ENCODE assay signal across 20 cellular contexts in genomic region chr16:2337431-2338296, GRCh38. TPM values are rescaled to one million over a fixed set of nuclear protein-coding genes. Genes with fewer than 3 reads are reported as not detected.
DNase-seq lines count a peak whose midpoint lies in the region; ATAC-seq and TF ChIP-seq lines count a peak whose summit lies in the region.
"Had no signal": no experiment of that assay in that cellular context is flagged by ENCODE, and none has a peak within 500 bp of the region (broad histone marks: within the 10 kb centered on the region; RNA-seq: fewer than 3 reads in every experiment).

No MANE protein-coding gene starts in this region.

- H3K9me2 ChIP-seq in neural cell (ENCODE audit: insufficient read depth, low read length): no peaks in the 10 kb centered on the region

- no peaks in the 10 kb centered on the region for H3F3A ChIP-seq in neural cell (ENCODE audit: insufficient read depth, low read length, poor library complexity, severe bottlenecking)

- H3K4me1 Mint-ChIP-seq in activated CD4-positive, alpha-beta T cell treated with anti-CD3 and anti-CD28 coated beads, Interleukin-2, amount 10 ng/mL, durations not matched to agents 24 days and 14 days: peaks cover 14% of the 10 kb centered on the region
- peaks cover 25% of the 10 kb centered on the region for H3K4me1 Mint-ChIP-seq in activated T-helper 1 cell treated with anti-CD3 and anti-CD28 coated beads, Interleukin-12 subunit alpha, Interleukin-12 subunit beta, Interleukin-2, Interleukin-4 antibody, amounts not matched to agents 30 ng/mL and 10 ng/mL and 1 ng/mL, durations not matched to agents 14 hours and 24 hours and 36 hours (ENCODE audit: low read depth)

- H3K9ac ChIP-seq in neural cell (ENCODE audit: low read length): no peak overlapping the region
- H3K9ac ChIP-seq: GM23248 had no signal

- intact Hi-C loops in activated CD4-positive, alpha-beta T cell treated with anti-CD3 and anti-CD28 coated beads, Interleukin-2, amount 10 ng/mL, durations not matched to agents 24 days and 14 days (cut with micrococcal nuclease): no loop called here
- intact Hi-C loops in activated T-helper 1 cell treated with anti-CD3 and anti-CD28 coated beads, Interleukin-12 subunit alpha, Interleukin-12 subunit beta, Interleukin-2, Interleukin-4 antibody, amounts not matched to agents 30 ng/mL and 10 ng/mL and 1 ng/mL, durations not matched to agents 14 hours and 24 hours and 36 hours (cut with micrococcal nuclease): no loop called here

- H3K27me3 ChIP-seq in neural cell (ENCODE audit: insufficient read depth, low read depth, low read length): no peaks in the 10 kb centered on the region
- H3K27me3 ChIP-seq: pancreas had no signal

- peaks cover 11% of the 10 kb centered on the region for H3K27me3 Mint-ChIP-seq in activated CD4-positive, alpha-beta T cell treated with anti-CD3 and anti-CD28 coated beads, Interleukin-2, amount 10 ng/mL, durations not matched to agents 24 days and 14 days
- H3K27me3 Mint-ChIP-seq in activated T-helper 1 cell treated with anti-CD3 and anti-CD28 coated beads, Interleukin-12 subunit alpha, Interleukin-12 subunit beta, Interleukin-2, Interleukin-4 antibody, amounts not matched to agents 30 ng/mL and 10 ng/mL and 1 ng/mL, durations not matched to agents 14 hours and 24 hours and 36 hours (ENCODE audit: insufficient read depth): peaks cover 8% of the 10 kb centered on the region

- peaks cover 20% of the 10 kb centered on the region for H3K79me2 ChIP-seq in neural cell (replicated peaks; ENCODE audit: insufficient read depth, low read length)

- TF ChIP-seq RAD21 in neural cell (conservative IDR thresholded peaks at IDR 0.05): no peak

- H3K9me3 ChIP-seq in neural cell (ENCODE audit: low read length): no peaks in the 10 kb centered on the region
- H3K9me3 ChIP-seq: pancreas had no signal

- no peak overlapping the region for H3K27ac Mint-ChIP-seq in activated CD4-positive, alpha-beta T cell treated with anti-CD3 and anti-CD28 coated beads, Interleukin-2, amount 10 ng/mL, durations not matched to agents 24 days and 14 days
- peak overlapping the region; percentile 23 for H3K27ac Mint-ChIP-seq in activated T-helper 1 cell treated with anti-CD3 and anti-CD28 coated beads, Interleukin-12 subunit alpha, Interleukin-12 subunit beta, Interleukin-2, Interleukin-4 antibody, amounts not matched to agents 30 ng/mL and 10 ng/mL and 1 ng/mL, durations not matched to agents 14 hours and 24 hours and 36 hours
- H3K27ac Mint-ChIP-seq: WTC11 had no signal

- no peaks in the 10 kb centered on the region for H4K20me1 ChIP-seq in neural cell (ENCODE audit: insufficient read depth)

- ATAC-seq in HG03095 (IDR thresholded peaks at IDR 0.05; ENCODE audit: unreplicated experiment) (no peak), GM18870 (IDR thresholded peaks at IDR 0.05; ENCODE audit: unreplicated experiment) (no peak)
- ATAC-seq: pancreas, WTC11 had no signal

- peak overlapping the region; percentile 99 for H3K4me3 ChIP-seq in neural cell (ENCODE audit: low read length)
- H3K4me3 ChIP-seq: GM23248, pancreas had no signal

- no peaks in the 10 kb centered on the region for H3K36me3 ChIP-seq in neural cell (ENCODE audit: insufficient read depth, low read length)
- H3K36me3 ChIP-seq: pancreas had no signal

- no peak for TF ChIP-seq CTCF in GM10266 (IDR thresholded peaks at IDR 0.05; ENCODE audit: control insufficient read depth, insufficient read depth, low read depth, missing control alignments)
- TF ChIP-seq CTCF in neural cell (IDR thresholded peaks at IDR 0.05; ENCODE audit: poor library complexity, severe bottlenecking): no peak

- peak overlapping the region; percentile 41 for H3K4me3 Mint-ChIP-seq in activated CD4-positive, alpha-beta T cell treated with anti-CD3 and anti-CD28 coated beads, Interleukin-2, amount 10 ng/mL, durations not matched to agents 24 days and 14 days
- H3K4me3 Mint-ChIP-seq in activated T-helper 1 cell treated with anti-CD3 and anti-CD28 coated beads, Interleukin-12 subunit alpha, Interleukin-12 subunit beta, Interleukin-2, Interleukin-4 antibody, amounts not matched to agents 30 ng/mL and 10 ng/mL and 1 ng/mL, durations not matched to agents 14 hours and 24 hours and 36 hours: peak overlapping the region; percentile 49
- H3K4me3 Mint-ChIP-seq: WTC11 had no signal

- H2AFZ ChIP-seq in neural cell (ENCODE audit: low read depth, low read length): no peak overlapping the region
- H2AFZ ChIP-seq: GM23248 had no signal

- DNase-seq in activated CD4-positive, alpha-beta T cell treated with anti-CD3 and anti-CD28 coated beads, Interleukin-2, amount 10 ng/mL, durations not matched to agents 24 days and 14 days: no peak
- DNase-seq in activated CD4-positive, alpha-beta T cell treated with anti-CD3 and anti-CD28 coated beads, Interleukin-2, amount 50 U/mL, for 4 hours: no peak
- peak; percentile 9 for DNase-seq in GM10266 (ENCODE audit: extremely low spot score)
- DNase-seq in activated T-helper 1 cell treated with anti-CD3 and anti-CD28 coated beads, Interleukin-12 subunit alpha, Interleukin-12 subunit beta, Interleukin-2, Interleukin-4 antibody, amounts not matched to agents 30 ng/mL and 10 ng/mL and 1 ng/mL, durations not matched to agents 14 hours and 24 hours and 36 hours (ENCODE audit: low spot score): no peak
- no peak for DNase-seq in activated CD8-positive, alpha-beta memory T cell treated with anti-CD3 and anti-CD28 coated beads, Interleukin-2, amount 50 U/mL, for 4 hours
- DNase-seq: activated T-cell treated with anti-CD3 and anti-CD28 coated beads for 4 hours; erythroblast; GM23248; islet precursor cell; midbrain; MV-4-11; NCI-H82; RPMI8226; small intestine; stimulated activated naive CD4-positive, alpha-beta T cell had no signal

- peaks cover 8% of the 10 kb centered on the region for H3K36me3 Mint-ChIP-seq in activated CD4-positive, alpha-beta T cell treated with anti-CD3 and anti-CD28 coated beads, Interleukin-2, amount 10 ng/mL, durations not matched to agents 24 days and 14 days (ENCODE audit: low read depth)
- H3K36me3 Mint-ChIP-seq in activated T-helper 1 cell treated with anti-CD3 and anti-CD28 coated beads, Interleukin-12 subunit alpha, Interleukin-12 subunit beta, Interleukin-2, Interleukin-4 antibody, amounts not matched to agents 30 ng/mL and 10 ng/mL and 1 ng/mL, durations not matched to agents 14 hours and 24 hours and 36 hours (ENCODE audit: low read depth): peaks cover 3% of the 10 kb centered on the region

- no peak overlapping the region for H3K27ac ChIP-seq in neural cell (ENCODE audit: low read length)
- H3K27ac ChIP-seq: GM23248, pancreas had no signal

- H3K4me2 ChIP-seq in neural cell (ENCODE audit: low read length): no peak overlapping the region

- no peaks in the 10 kb centered on the region for H3K9me3 Mint-ChIP-seq in activated CD4-positive, alpha-beta T cell treated with anti-CD3 and anti-CD28 coated beads, Interleukin-2, amount 10 ng/mL, durations not matched to agents 24 days and 14 days
- no peaks in the 10 kb centered on the region for H3K9me3 Mint-ChIP-seq in activated T-helper 1 cell treated with anti-CD3 and anti-CD28 coated beads, Interleukin-12 subunit alpha, Interleukin-12 subunit beta, Interleukin-2, Interleukin-4 antibody, amounts not matched to agents 30 ng/mL and 10 ng/mL and 1 ng/mL, durations not matched to agents 14 hours and 24 hours and 36 hours
- H3K9me3 Mint-ChIP-seq: WTC11 had no signal

- TF ChIP-seq EP300 in neural cell (conservative IDR thresholded peaks at IDR 0.05; ENCODE audit: poor library complexity, severe bottlenecking): no peak

TF ChIP-seq in neural cell, 6 proteins besides CTCF, POLR2A, EP300 and RAD21:
- TF ChIP-seq REST (IDR thresholded peaks at IDR 0.05; ENCODE audit: borderline replicate concordance) (no peak), SMC3 (conservative IDR thresholded peaks at IDR 0.05; ENCODE audit: poor library complexity) (no peak), EZH2 (IDR thresholded peaks at IDR 0.05; ENCODE audit: borderline replicate concordance, insufficient read depth, low read length, poor library complexity, severe bottlenecking) (no peak), MXI1 (conservative IDR thresholded peaks at IDR 0.05; ENCODE audit: poor library complexity, severe bottlenecking) (no peak), POLR2AphosphoS5 (IDR thresholded peaks at IDR 0.05) (no peak), TAF1 (IDR thresholded peaks at IDR 0.05; ENCODE audit: low read depth) (no peak)

RNA-seq across cellular contexts. Expression of gene ABCA3, which starts 2.9 kb away (rescaled TPM):
- 8.3 and 9.2 TPM in 2 replicates for total RNA-seq in activated CD4-positive, alpha-beta T cell treated with anti-CD3 and anti-CD28 coated beads, Interleukin-2, amount 10 ng/mL, durations not matched to agents 24 days and 14 days
- total RNA-seq in activated T-helper 1 cell treated with anti-CD3 and anti-CD28 coated beads, Interleukin-12 subunit alpha, Interleukin-12 subunit beta, Interleukin-2, Interleukin-4 antibody, amounts not matched to agents 30 ng/mL and 10 ng/mL and 1 ng/mL, durations not matched to agents 14 hours and 24 hours and 36 hours: 9.0 and 10.0 TPM in 2 replicates
- 30.7 and 34.1 TPM in 2 replicates for polyA plus RNA-seq in neural cell
- polyA minus RNA-seq in neural cell: 55.1 and 61.6 TPM in 2 replicates
